ENCODE assay signal across 12 cellular contexts in the genomic region with DNA sequence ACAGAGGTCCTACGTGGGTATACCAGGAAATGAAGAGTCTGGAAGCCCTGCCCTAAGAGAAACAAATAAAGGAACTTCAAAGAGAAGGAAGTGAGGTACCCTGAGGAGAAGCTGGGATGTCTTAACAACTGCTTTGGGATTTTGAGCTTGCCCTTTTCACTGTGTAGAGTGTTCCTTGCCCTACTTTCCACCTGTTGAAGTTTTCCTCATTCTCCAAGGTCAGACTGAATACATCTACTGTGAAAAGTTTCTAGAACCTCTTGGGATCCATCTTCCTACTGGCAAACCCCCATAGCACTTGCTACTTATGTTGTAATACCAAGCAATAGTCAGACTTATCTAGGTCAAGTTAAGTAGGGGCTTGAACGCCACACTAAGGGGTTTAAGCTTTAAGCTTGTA. TPM values are rescaled to one million over a fixed set of nuclear protein-coding genes. Genes with fewer than 3 reads are reported as not detected.
DNase-seq lines count a peak whose midpoint lies in the region; ATAC-seq and TF ChIP-seq lines count a peak whose summit lies in the region.
"Had no signal": no experiment of that assay in that cellular context is flagged by ENCODE, and none has a peak within 500 bp of the region (broad histone marks: within the 10 kb centered on the region; RNA-seq: fewer than 3 reads in every experiment).

No MANE protein-coding gene starts in this region.

- no peak overlapping the region for H3K27ac ChIP-seq in CD8-positive, alpha-beta memory T cell (ENCODE audit: low read depth, low read length)
- H3K27ac ChIP-seq in neural progenitor cell, result no peak overlapping the region
- H3K27ac ChIP-seq: thoracic aorta had no signal

- H3K36me3 ChIP-seq in CD8-positive, alpha-beta memory T cell (ENCODE audit: insufficient read depth, low read length), result no peaks in the 10 kb centered on the region
- no peaks in the 10 kb centered on the region for H3K36me3 ChIP-seq in neural progenitor cell
- H3K36me3 ChIP-seq: thoracic aorta had no signal

- no peaks in the 10 kb centered on the region for H3K9me3 ChIP-seq in CD8-positive, alpha-beta memory T cell (ENCODE audit: low read length)
- H3K9me3 ChIP-seq in neural progenitor cell (ENCODE audit: low read depth), result no peaks in the 10 kb centered on the region
- H3K9me3 ChIP-seq: thoracic aorta had no signal

- POLR2A ChIA-PET in CD8-positive, alpha-beta memory T cell (lab: Charles Lee), result no interaction called here

- H3F3A ChIP-seq in neural progenitor cell (ENCODE audit: low read depth), result peaks cover 39% of the 10 kb centered on the region

- H3K36me3 Mint-ChIP-seq in CD8-positive, alpha-beta memory T cell, result peaks cover 0 to 19% (median 3%) of the 10 kb centered on the region in 3 donors
- H3K36me3 Mint-ChIP-seq in IgD-negative memory B cell, result no peaks in the 10 kb centered on the region
- peaks cover 6% of the 10 kb centered on the region for H3K36me3 Mint-ChIP-seq in brain
- peaks cover 8% of the 10 kb centered on the region for H3K36me3 Mint-ChIP-seq in neural progenitor cell

- no peaks in the 10 kb centered on the region for H3K27me3 ChIP-seq in CD8-positive, alpha-beta memory T cell (ENCODE audit: insufficient read depth, low read length, poor library complexity, severe bottlenecking)
- peaks cover 23% of the 10 kb centered on the region for H3K27me3 ChIP-seq in neural progenitor cell

- no peak overlapping the region for H3K4me3 ChIP-seq in CD8-positive, alpha-beta memory T cell (ENCODE audit: low read length)
- no peak overlapping the region for H3K4me3 ChIP-seq in neural progenitor cell

- no peak overlapping the region for H3K9ac ChIP-seq in neural progenitor cell

- peak overlapping the region; percentile 89 to 96 (median 93) for H3K4me3 Mint-ChIP-seq in CD8-positive, alpha-beta memory T cell
- peak overlapping the region; percentile 27 to 100 (median 93) for H3K4me3 Mint-ChIP-seq in IgD-negative memory B cell
- H3K4me3 Mint-ChIP-seq in brain, result peak overlapping the region in 4 of 5 experiments; percentile 87 to 93 (median 91)
- peak overlapping the region; percentile 97 for H3K4me3 Mint-ChIP-seq in neural progenitor cell

- peak overlapping the region; percentile 35 to 95 (median 82) for H3K27ac Mint-ChIP-seq in CD8-positive, alpha-beta memory T cell
- H3K27ac Mint-ChIP-seq in IgD-negative memory B cell (peak overlapping the region in 2 of 3 donors; percentile 60 to 96), brain (peak overlapping the region in 3 of 5 experiments; percentile 42 to 85 (median 62)), neural progenitor cell (no peak overlapping the region)

- no peak for DNase-seq in CD8-positive, alpha-beta memory T cell
- DNase-seq in neural progenitor cell (ENCODE audit: low spot score) (no peak), Right ventricle myocardium superior (no peak), C1 segment of cervical spinal cord (lab: John Stamatoyannopoulos, UW) (no peak), islet precursor cell (no peak)
- DNase-seq: cerebellar nuclear complex, foreskin fibroblast, midbrain had no signal

- CTCF ChIA-PET in CD8-positive, alpha-beta memory T cell (lab: Charles Lee), result interaction anchor here (1.1 to 3.9 kb wide), 5 partner anchors 12 to 520 kb away, joined by 3 to 51 read pairs (median 5); partner anchors contain the start of genes NOA1, PAICS, POLR2B and PPAT

- H3K27me3 Mint-ChIP-seq in CD8-positive, alpha-beta memory T cell, result peaks cover 0 to 5% of the 10 kb centered on the region in 2 donors
- H3K27me3 Mint-ChIP-seq in IgD-negative memory B cell (peaks cover 3% of the 10 kb centered on the region), brain (no peaks in the 10 kb centered on the region), neural progenitor cell (ENCODE audit: insufficient read depth, low read depth) (peaks cover 5% of the 10 kb centered on the region)

- H3K4me1 ChIP-seq in CD8-positive, alpha-beta memory T cell (ENCODE audit: insufficient read depth, low read length), result peaks cover 31% of the 10 kb centered on the region
- peaks cover 25% of the 10 kb centered on the region for H3K4me1 ChIP-seq in neural progenitor cell

- no peak for ATAC-seq in Right ventricle myocardium superior (ENCODE audit: poor library complexity)
- no peak for ATAC-seq in HG03442 (IDR thresholded peaks at IDR 0.05; ENCODE audit: unreplicated experiment)

- peaks cover 23% of the 10 kb centered on the region for H4K20me1 ChIP-seq in neural progenitor cell (ENCODE audit: low read depth)

- H3K4me2 ChIP-seq in neural progenitor cell, result peak overlapping the region; percentile 77

- H3K4me1 Mint-ChIP-seq in CD8-positive, alpha-beta memory T cell, result peaks cover 33 to 39% (median 38%) of the 10 kb centered on the region in 3 donors
- H3K4me1 Mint-ChIP-seq in IgD-negative memory B cell (peaks cover 22 to 31% (median 29%) of the 10 kb centered on the region in 3 donors), brain (peaks cover 36% of the 10 kb centered on the region), neural progenitor cell (peaks cover 30% of the 10 kb centered on the region)

- no peak overlapping the region for H2AFZ ChIP-seq in neural progenitor cell (replicated peaks)

- no peaks in the 10 kb centered on the region for H3K9me3 Mint-ChIP-seq in CD8-positive, alpha-beta memory T cell
- H3K9me3 Mint-ChIP-seq in IgD-negative memory B cell (no peaks in the 10 kb centered on the region), brain (peaks cover 0 to 2% (median 0%) of the 10 kb centered on the region in 5 experiments), neural progenitor cell (peaks cover under 1% of the 10 kb centered on the region)

- H3K79me2 ChIP-seq in neural progenitor cell (ENCODE audit: low read depth), result peaks cover 28% of the 10 kb centered on the region

- TF ChIP-seq CTCF in brain (conservative IDR thresholded peaks at IDR 0.05) (no peak), neural progenitor cell (IDR thresholded peaks at IDR 0.05) (no peak)

- intact Hi-C loops in Right ventricle myocardium superior (cut with DNase I), result no loop called here

RNA-seq across cellular contexts. Expression of gene REST, which starts 1.2 kb away (rescaled TPM):
- 10 to 100 TPM; 45.2 to 46.6 TPM for total RNA-seq in CD8-positive, alpha-beta memory T cell
- polyA plus RNA-seq in CD8-positive, alpha-beta memory T cell, result 177 TPM
- 114 TPM for polyA plus RNA-seq in IgD-negative memory B cell
- 0.41 TPM for polyA plus RNA-seq in brain (ENCODE audit: insufficient read depth, low read depth, low replicate concordance)
- 72.0 and 87.3 TPM in 2 replicates for total RNA-seq in neural progenitor cell (ENCODE audit: low replicate concordance)
- total RNA-seq in Right ventricle myocardium superior, result 24.0 TPM
